In genomic region chr9:94860678-94861588, GRCh38 we compare ENCODE assay signal across 8 cellular contexts.
DNase-seq lines count a peak whose midpoint lies in the region; ATAC-seq and TF ChIP-seq lines count a peak whose summit lies in the region.

No MANE protein-coding gene starts in this region.

- no peaks in the 10 kb centered on the region for H3F3A ChIP-seq in neural progenitor cell (ENCODE audit: low read depth)

- peak; percentile 92 for ATAC-seq in HG02571 (IDR thresholded peaks at IDR 0.05; ENCODE audit: unreplicated experiment)

- no peaks in the 10 kb centered on the region for H3K9me3 ChIP-seq in neural progenitor cell (ENCODE audit: low read depth)

- H3K27ac Mint-ChIP-seq in activated CD4-positive, alpha-beta memory T cell treated with anti-CD3 and anti-CD28 coated beads for 36 hours = peak overlapping the region; percentile 76
- H3K27ac Mint-ChIP-seq in neural progenitor cell = no peak overlapping the region

- H3K4me2 ChIP-seq in neural progenitor cell = no peak overlapping the region

- TF ChIP-seq CTCF in GM12865 (IDR thresholded peaks at IDR 0.05; ENCODE audit: insufficient read depth, low read depth, low read length, missing control alignments) (no peak), neural progenitor cell (IDR thresholded peaks at IDR 0.05) (no peak)

- peak overlapping the region; percentile 1; the same call in 1 of the 2 replicates for H3K4me3 ChIP-seq in GM12865 (ENCODE audit: low read depth, low read length)
- no peak overlapping the region for H3K4me3 ChIP-seq in neural progenitor cell

- POLR2A ChIA-PET in activated CD4-positive, alpha-beta memory T cell treated with anti-CD3 and anti-CD28 coated beads for 36 hours (lab: Charles Lee) = interaction anchor here (0.9 to 1.9 kb wide), 8 partner anchors 11 to 143 kb away, joined by 3 to 10 read pairs (median 4); no protein-coding TSS in a partner anchor

- H2AFZ ChIP-seq in neural progenitor cell (replicated peaks) = no peak overlapping the region

- peaks cover 18% of the 10 kb centered on the region for H3K4me1 ChIP-seq in neural progenitor cell

- TF ChIP-seq POLR2A in erythroblast (IDR thresholded peaks at IDR 0.05; ENCODE audit: low read length) = no peak

- H3K9ac ChIP-seq in neural progenitor cell = no peak overlapping the region

- H3K27me3 Mint-ChIP-seq in activated CD4-positive, alpha-beta memory T cell treated with anti-CD3 and anti-CD28 coated beads for 36 hours = no peaks in the 10 kb centered on the region
- peaks cover 2% of the 10 kb centered on the region for H3K27me3 Mint-ChIP-seq in neural progenitor cell (ENCODE audit: insufficient read depth, low read depth)

- no peaks in the 10 kb centered on the region for H4K20me1 ChIP-seq in neural progenitor cell (ENCODE audit: low read depth)

- no peak overlapping the region for H3K27ac ChIP-seq in neural progenitor cell

- no peaks in the 10 kb centered on the region for H3K79me2 ChIP-seq in neural progenitor cell (ENCODE audit: low read depth)

- CTCF ChIA-PET in activated CD4-positive, alpha-beta memory T cell treated with anti-CD3 and anti-CD28 coated beads for 36 hours (lab: Charles Lee) = interaction anchor here (0.9 to 1.4 kb wide), 3 partner anchors 14 to 307 kb away, joined by 3 to 5 read pairs (median 5); no protein-coding TSS in a partner anchor

- H3K27me3 ChIP-seq in neural progenitor cell = no peaks in the 10 kb centered on the region

- no peaks in the 10 kb centered on the region for H3K36me3 ChIP-seq in neural progenitor cell

- peak overlapping the region; percentile 25 for H3K4me3 Mint-ChIP-seq in activated CD4-positive, alpha-beta memory T cell treated with anti-CD3 and anti-CD28 coated beads for 36 hours
- no peak overlapping the region for H3K4me3 Mint-ChIP-seq in neural progenitor cell

- DNase-seq in GM12865 (ENCODE audit: low read depth) (peak; percentile 94), NCI-H146 (lab: John Stamatoyannopoulos, UW) (peak; percentile 41), germinal center (ENCODE audit: low spot score) (peak; percentile 70), neural progenitor cell (ENCODE audit: low spot score) (no peak), erythroblast (lab: John Stamatoyannopoulos, UW) (no peak)
- DNase-seq in activated CD4-positive, alpha-beta memory T cell treated with anti-CD3 and anti-CD28 coated beads for 36 hours = peak; percentile 79
- DNase-seq in stimulated activated CD8-positive, alpha-beta memory T cell treated with anti-CD3 and anti-CD28 coated beads, Interleukin-4, amount 100 ng/mL, for 24 hours (ENCODE audit: low read depth) = peak; percentile 39

- intact Hi-C loops in activated CD4-positive, alpha-beta memory T cell treated with anti-CD3 and anti-CD28 coated beads for 36 hours (cut with micrococcal nuclease) = loop anchor here (1.0 to 10.0 kb wide), 4 partner anchors 10 to 864 kb away; no protein-coding TSS in a partner anchor

- H3K4me1 Mint-ChIP-seq in activated CD4-positive, alpha-beta memory T cell treated with anti-CD3 and anti-CD28 coated beads for 36 hours (ENCODE audit: low read depth) = peaks cover 44% of the 10 kb centered on the region
- H3K4me1 Mint-ChIP-seq in neural progenitor cell = peaks cover 47% of the 10 kb centered on the region

- H3K9me3 Mint-ChIP-seq in activated CD4-positive, alpha-beta memory T cell treated with anti-CD3 and anti-CD28 coated beads for 36 hours = peaks cover 4% of the 10 kb centered on the region
- H3K9me3 Mint-ChIP-seq in neural progenitor cell = peaks cover 8% of the 10 kb centered on the region

- H3K36me3 Mint-ChIP-seq in activated CD4-positive, alpha-beta memory T cell treated with anti-CD3 and anti-CD28 coated beads for 36 hours = peaks cover 4% of the 10 kb centered on the region
- peaks cover 12% of the 10 kb centered on the region for H3K36me3 Mint-ChIP-seq in neural progenitor cell

Comparison
In these comparisons a context has a peak if more than half of its experiments do, and no peak if none do; other contexts are left out.
1. DNase-seq: peak in GM12865 (single experiment), NCI-H146 (single experiment), activated CD4-positive, alpha-beta memory T cell treated with anti-CD3 and anti-CD28 coated beads for 36 hours (single experiment), germinal center (single experiment) and stimulated activated CD8-positive, alpha-beta memory T cell treated with anti-CD3 and anti-CD28 coated beads, Interleukin-4, amount 100 ng/mL, for 24 hours (single experiment); none in neural progenitor cell (single experiment) and erythroblast (0 of 2).